Comparison of ENCODE assay signal across 8 cellular contexts in genomic region chr6:28683945-28684538, GRCh38.
DNase-seq lines count a peak whose midpoint lies in the region; ATAC-seq and TF ChIP-seq lines count a peak whose summit lies in the region.

No MANE protein-coding gene starts in this region.

- no peaks in the 10 kb centered on the region for H3K9me3 ChIP-seq in neural progenitor cell (ENCODE audit: low read depth)

- H3K27me3 ChIP-seq in neural progenitor cell: peaks cover 8% of the 10 kb centered on the region

- H3K36me3 Mint-ChIP-seq in endothelial cell (ENCODE audit: low read depth, unreplicated experiment) (no peaks in the 10 kb centered on the region), neural progenitor cell (no peaks in the 10 kb centered on the region)

- H2AFZ ChIP-seq in neural progenitor cell (replicated peaks): no peak overlapping the region

- no peaks in the 10 kb centered on the region for H4K20me1 ChIP-seq in neural progenitor cell (ENCODE audit: low read depth)

- no peaks in the 10 kb centered on the region for H3K79me2 ChIP-seq in neural progenitor cell (ENCODE audit: low read depth)

- peak; percentile 59 to 68 for DNase-seq in NCI-H524 (lab: John Stamatoyannopoulos, UW)
- DNase-seq in NCI-H524 treated with DMSO at 0.1 percent for 48 hours (lab: John Stamatoyannopoulos, UW): no peak
- DNase-seq in HUDEP-2 (lab: John Stamatoyannopoulos, UW; ENCODE audit: unreplicated experiment in 76 of 76): peak in 49 of 76 experiments; percentile 13 to 78 (median 52)
- DNase-seq in RPMI8226: peak; percentile 53
- DNase-seq in endothelial cell (ENCODE audit: low spot score): peak; percentile 18
- peak; percentile 69 for DNase-seq in neural progenitor cell (ENCODE audit: low spot score)

- H3K27ac Mint-ChIP-seq in endothelial cell (ENCODE audit: unreplicated experiment) (no peak overlapping the region), neural progenitor cell (peak overlapping the region; percentile 11)

- H3K9me3 Mint-ChIP-seq in endothelial cell (ENCODE audit: unreplicated experiment) (no peaks in the 10 kb centered on the region), neural progenitor cell (no peaks in the 10 kb centered on the region)

- peak; percentile 87 for TF ChIP-seq CTCF in endothelial cell (IDR thresholded peaks at IDR 0.05; ENCODE audit: unreplicated experiment)
- TF ChIP-seq CTCF in neural progenitor cell (IDR thresholded peaks at IDR 0.05): peak; percentile 80

- H3K4me3 ChIP-seq in neural progenitor cell: no peak overlapping the region

- no peak for ATAC-seq in GM19035 (IDR thresholded peaks at IDR 0.05; ENCODE audit: unreplicated experiment)
- no peak for ATAC-seq in HG02588 (IDR thresholded peaks at IDR 0.05; ENCODE audit: unreplicated experiment)

- no peak overlapping the region for H3K4me2 ChIP-seq in neural progenitor cell

- H3K27me3 Mint-ChIP-seq in endothelial cell (ENCODE audit: unreplicated experiment) (no peaks in the 10 kb centered on the region), neural progenitor cell (ENCODE audit: insufficient read depth, low read depth) (no peaks in the 10 kb centered on the region)

- H3F3A ChIP-seq in neural progenitor cell (ENCODE audit: low read depth): no peaks in the 10 kb centered on the region

- H3K4me3 Mint-ChIP-seq in endothelial cell (ENCODE audit: unreplicated experiment) (no peak overlapping the region), neural progenitor cell (peak overlapping the region; percentile 0)

- no peak overlapping the region for H3K27ac ChIP-seq in neural progenitor cell

- H3K9ac ChIP-seq in neural progenitor cell: no peak overlapping the region

- H3K4me1 Mint-ChIP-seq in endothelial cell (ENCODE audit: unreplicated experiment) (peaks cover 53% of the 10 kb centered on the region), neural progenitor cell (peaks cover 3% of the 10 kb centered on the region)

- no peaks in the 10 kb centered on the region for H3K36me3 ChIP-seq in neural progenitor cell

- H3K4me1 ChIP-seq in neural progenitor cell: no peaks in the 10 kb centered on the region
